ENCODE assay signal across 8 cellular contexts in the genomic region with DNA sequence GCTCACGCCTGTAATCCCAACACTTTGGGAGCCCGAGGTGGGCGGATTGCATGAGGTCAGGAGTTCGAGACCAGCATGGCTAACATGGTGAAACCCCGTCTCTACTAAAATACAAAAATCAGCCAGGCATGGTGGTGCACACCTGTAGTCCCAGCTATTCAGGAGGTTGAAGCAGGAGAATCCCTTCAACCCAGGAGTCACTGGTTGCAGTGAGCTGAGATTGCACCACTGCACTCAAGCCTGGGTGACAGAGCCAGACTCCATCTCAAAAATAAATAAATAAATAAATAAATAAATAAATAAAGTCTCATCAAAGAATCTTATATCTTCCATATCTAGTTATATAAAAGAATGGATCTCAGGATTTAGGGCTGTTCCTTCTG. TPM values are rescaled to one million over a fixed set of nuclear protein-coding genes. Genes with fewer than 3 reads are reported as not detected.
DNase-seq lines count a peak whose midpoint lies in the region; ATAC-seq and TF ChIP-seq lines count a peak whose summit lies in the region.
"Not testable (repeated sequence)": the region's sequence is repeated elsewhere in the genome, so short reads cannot be mapped to it uniquely, and the experiment has no call there.

No MANE protein-coding gene starts in this region.

- H3K4me3 ChIP-seq in AG09309 (ENCODE audit: control insufficient read depth, low read depth, low read length): peak overlapping the region; percentile 85; the same call in 1 of the 2 replicates
- H3K4me3 ChIP-seq in HEK293 (ENCODE audit: low read depth, low read length); neural progenitor cell: not testable (repeated sequence)

- ATAC-seq in T-helper 17 cell; stimulated activated naive CD8-positive, alpha-beta T cell treated with anti-CD3 and anti-CD28 coated beads, Interleukin-15, Interleukin-2, amounts not matched to agents 100 U/mL and 50 U/mL, for 24 hours: not testable (repeated sequence)

- not testable (repeated sequence) for H3K27ac ChIP-seq in HEK293 (ENCODE audit: extremely low read depth, low read depth, low read length); neural progenitor cell

- H3K36me3 Mint-ChIP-seq in T-helper 17 cell (ENCODE audit: low read depth); immature natural killer cell; neural progenitor cell: not testable (repeated sequence)
- H3K36me3 Mint-ChIP-seq in activated naive CD4-positive, alpha-beta T cell treated with anti-CD3 and anti-CD28 coated beads, Interleukin-2, amount 10 ng/mL, durations not matched to agents 7 days and 5 days: peaks cover 14% of the 10 kb centered on the region
- H3K36me3 Mint-ChIP-seq in dendritic cell treated with granulocyte-macrophage colony-stimulating factor and Interleukin-4, amounts not matched to agents 40 ng/mL and 50 ng/mL, for 4 days (ENCODE audit: low read depth): peaks cover 19% of the 10 kb centered on the region

- intact Hi-C loops in dendritic cell treated with granulocyte-macrophage colony-stimulating factor and Interleukin-4, amounts not matched to agents 40 ng/mL and 50 ng/mL, for 4 days (cut with micrococcal nuclease): not testable (repeated sequence)

- not testable (repeated sequence) for DNase-seq in AG09309 (ENCODE audit: low read depth); T-helper 17 cell; activated naive CD4-positive, alpha-beta T cell treated with anti-CD3 and anti-CD28 coated beads, Interleukin-2, amount 10 ng/mL, durations not matched to agents 7 days and 5 days; immature natural killer cell; neural progenitor cell (ENCODE audit: low spot score)
- peak; percentile 23 for DNase-seq in stimulated activated naive CD8-positive, alpha-beta T cell treated with anti-CD3 and anti-CD28 coated beads, Interleukin-15, Interleukin-2, amounts not matched to agents 100 U/mL and 50 U/mL, for 24 hours

- peaks cover 27% of the 10 kb centered on the region for H3K79me2 ChIP-seq in neural progenitor cell (ENCODE audit: low read depth)

- not testable (repeated sequence) for H3K4me1 ChIP-seq in HEK293 (ENCODE audit: control insufficient read depth, insufficient read depth, low read length); neural progenitor cell

- H3F3A ChIP-seq in neural progenitor cell (ENCODE audit: low read depth): peaks cover 23% of the 10 kb centered on the region

- not testable (repeated sequence) for H3K27me3 Mint-ChIP-seq in T-helper 17 cell; activated naive CD4-positive, alpha-beta T cell treated with anti-CD3 and anti-CD28 coated beads, Interleukin-2, amount 10 ng/mL, durations not matched to agents 7 days and 5 days; dendritic cell treated with granulocyte-macrophage colony-stimulating factor and Interleukin-4, amounts not matched to agents 40 ng/mL and 50 ng/mL, for 4 days; neural progenitor cell (ENCODE audit: insufficient read depth, low read depth)
- H3K27me3 Mint-ChIP-seq in immature natural killer cell (ENCODE audit: low read depth in 3 of 3): peaks cover 9 to 15% (median 12%) of the 10 kb centered on the region in 3 donors

- not testable (repeated sequence) for H3K9me3 ChIP-seq in HEK293 (ENCODE audit: control insufficient read depth, insufficient read depth, low read depth, low read length); T-helper 17 cell (ENCODE audit: control insufficient read depth, low read length, poor library complexity, severe bottlenecking); neural progenitor cell (ENCODE audit: low read depth)

- H3K4me3 Mint-ChIP-seq in T-helper 17 cell: peak overlapping the region; percentile 100
- peak overlapping the region; percentile 100 for H3K4me3 Mint-ChIP-seq in activated naive CD4-positive, alpha-beta T cell treated with anti-CD3 and anti-CD28 coated beads, Interleukin-2, amount 10 ng/mL, durations not matched to agents 7 days and 5 days
- peak overlapping the region; percentile 100 for H3K4me3 Mint-ChIP-seq in dendritic cell treated with granulocyte-macrophage colony-stimulating factor and Interleukin-4, amounts not matched to agents 40 ng/mL and 50 ng/mL, for 4 days
- peak overlapping the region; percentile 48 to 100 (median 100) for H3K4me3 Mint-ChIP-seq in immature natural killer cell
- H3K4me3 Mint-ChIP-seq in neural progenitor cell: peak overlapping the region; percentile 100

- H3K4me1 Mint-ChIP-seq in T-helper 17 cell (peaks cover 21% of the 10 kb centered on the region), immature natural killer cell (peaks cover 30 to 37% of the 10 kb centered on the region in 2 donors), neural progenitor cell (peaks cover 19% of the 10 kb centered on the region)
- H3K4me1 Mint-ChIP-seq in activated naive CD4-positive, alpha-beta T cell treated with anti-CD3 and anti-CD28 coated beads, Interleukin-2, amount 10 ng/mL, durations not matched to agents 7 days and 5 days: peaks cover 43% of the 10 kb centered on the region
- peaks cover 12% of the 10 kb centered on the region for H3K4me1 Mint-ChIP-seq in dendritic cell treated with granulocyte-macrophage colony-stimulating factor and Interleukin-4, amounts not matched to agents 40 ng/mL and 50 ng/mL, for 4 days (ENCODE audit: low read depth)

- peak overlapping the region; percentile 99 for H3K27ac Mint-ChIP-seq in T-helper 17 cell
- not testable (repeated sequence) for H3K27ac Mint-ChIP-seq in activated naive CD4-positive, alpha-beta T cell treated with anti-CD3 and anti-CD28 coated beads, Interleukin-2, amount 10 ng/mL, durations not matched to agents 7 days and 5 days
- peak overlapping the region; percentile 96 for H3K27ac Mint-ChIP-seq in dendritic cell treated with granulocyte-macrophage colony-stimulating factor and Interleukin-4, amounts not matched to agents 40 ng/mL and 50 ng/mL, for 4 days
- peak overlapping the region in 5 of 6 donors; percentile 45 to 99 (median 99) for H3K27ac Mint-ChIP-seq in immature natural killer cell
- H3K27ac Mint-ChIP-seq in neural progenitor cell: peak overlapping the region; percentile 100

- H4K20me1 ChIP-seq in neural progenitor cell (ENCODE audit: low read depth): not testable (repeated sequence)

- not testable (repeated sequence) for H2AFZ ChIP-seq in neural progenitor cell (replicated peaks)

- H3K27me3 ChIP-seq in neural progenitor cell: not testable (repeated sequence)

- H3K9ac ChIP-seq in neural progenitor cell: not testable (repeated sequence)

- not testable (repeated sequence) for H3K36me3 ChIP-seq in HEK293 (ENCODE audit: control insufficient read depth in 2 of 2, insufficient read depth in 1 of 2, low read length in 2 of 2); neural progenitor cell

- not testable (repeated sequence) for H3K9me3 Mint-ChIP-seq in activated naive CD4-positive, alpha-beta T cell treated with anti-CD3 and anti-CD28 coated beads, Interleukin-2, amount 10 ng/mL, durations not matched to agents 7 days and 5 days; dendritic cell treated with granulocyte-macrophage colony-stimulating factor and Interleukin-4, amounts not matched to agents 40 ng/mL and 50 ng/mL, for 4 days; immature natural killer cell; neural progenitor cell

- POLR2A ChIA-PET in HEK293 (lab: Yijun Ruan, JAX): interaction anchor here (1.7 to 2.0 kb wide), 2 partner anchors 34 to 51 kb away, joined by 8 to 26 read pairs; partner anchors contain the start of genes DYNLL1 and POP5

- CTCF ChIA-PET in HEK293 (lab: Yijun Ruan, JAX); activated naive CD4-positive, alpha-beta T cell treated with anti-CD3 and anti-CD28 coated beads, Interleukin-2, amount 10 ng/mL, durations not matched to agents 7 days and 5 days (lab: Charles Lee): not testable (repeated sequence)

- not testable (repeated sequence) for TF ChIP-seq CTCF in AG09309 (IDR thresholded peaks at IDR 0.05; ENCODE audit: control insufficient read depth, insufficient read depth, low read depth, low read length, missing control alignments); HEK293 (tag by site-specific recombination; IDR thresholded peaks at IDR 0.05); neural progenitor cell (IDR thresholded peaks at IDR 0.05)

- not testable (repeated sequence) for H3K4me2 ChIP-seq in neural progenitor cell

TF ChIP-seq in HEK293, 187 proteins besides CTCF, POLR2A, EP300 and RAD21 (continues in another document):
- TF ChIP-seq ZNF202 (tag by site-specific recombination; IDR thresholded peaks at IDR 0.05; ENCODE audit: borderline replicate concordance) (peak; percentile 60; the same call in 1 of the 2 replicates), ZFP3 (tag by site-specific recombination; IDR thresholded peaks at IDR 0.05; ENCODE audit: low read depth) (0 out of 2 replicates have a peak, but pooled peaks have one; percentile 19), ZNF654 (tag by site-specific recombination; IDR thresholded peaks at IDR 0.05; ENCODE audit: low read depth) (peak; percentile 49), ZNF580 (tag by site-specific recombination; IDR thresholded peaks at IDR 0.05) (peak; percentile 82; the same call in 1 of the 2 replicates), ZNF664 (tag by site-specific recombination; IDR thresholded peaks at IDR 0.05) (peak; percentile 62; the same call in 1 of the 2 replicates), ZNF791 (tag by site-specific recombination; IDR thresholded peaks at IDR 0.05) (0 out of 2 replicates have a peak, but pooled peaks have one; percentile 63)

RNA-seq across cellular contexts. Expression of gene COQ5, which starts 1.3 kb away (rescaled TPM):
- total RNA-seq in T-helper 17 cell (10 to 100 TPM; 11.7 to 11.8 TPM), neural progenitor cell (ENCODE audit: low replicate concordance) (66.7 and 72.7 TPM in 2 replicates)
- 10 to 100 TPM; 39.7 to 51.8 (median 49.6) TPM for polyA plus RNA-seq in immature natural killer cell

RNA-seq across cellular contexts. Expression of gene RNF10, which starts 3.9 kb away (rescaled TPM):
- total RNA-seq in T-helper 17 cell (100 to 1,000 TPM; 372 to 430 TPM), neural progenitor cell (ENCODE audit: low replicate concordance) (75.9 and 131 TPM in 2 replicates)
- polyA plus RNA-seq in immature natural killer cell: 100 to 1,000 TPM in 1 of 3 donors, 10 to 100 TPM in 2; 60.3 to 154 (median 66.5) TPM

RNA-seq across cellular contexts. Expression of gene DYNLL1, which starts 34.4 kb away (rescaled TPM):
- 10 to 100 TPM; 70.2 to 72.2 TPM for total RNA-seq in T-helper 17 cell
- polyA plus RNA-seq in immature natural killer cell: 100 to 1,000 TPM; 399 to 508 (median 457) TPM
- 284 and 355 TPM in 2 replicates for total RNA-seq in neural progenitor cell (ENCODE audit: low replicate concordance)

RNA-seq across cellular contexts. Expression of gene POP5, which starts 50.9 kb away (rescaled TPM):
- total RNA-seq in T-helper 17 cell (10 to 100 TPM; 26.8 to 28.7 TPM), neural progenitor cell (ENCODE audit: low replicate concordance) (42.7 and 43.7 TPM in 2 replicates)
- 100 to 1,000 TPM in 2 of 3 donors, 10 to 100 TPM in 1; 86.2 to 110 (median 101) TPM for polyA plus RNA-seq in immature natural killer cell
